Comparison of ENCODE assay signal across 8 cellular contexts in genomic region chr3:182909318-182910040, GRCh38.
DNase-seq lines count a peak whose midpoint lies in the region; ATAC-seq and TF ChIP-seq lines count a peak whose summit lies in the region.

No MANE protein-coding gene starts in this region.

- no peaks in the 10 kb centered on the region for H3K4me1 ChIP-seq in gastroesophageal sphincter

- TF ChIP-seq POLR2A in gastroesophageal sphincter (IDR thresholded peaks at IDR 0.05): no peak

- WGBS in gastroesophageal sphincter (ENCODE audit: low coverage in 1 of 2), 2 donors: 92 to 100% methylated on average over 1 to 3 of the region's 5 CpGs

- TF ChIP-seq CTCF in GM12865 (IDR thresholded peaks at IDR 0.05; ENCODE audit: insufficient read depth, low read depth, low read length, missing control alignments): peak; percentile 35
- peak; percentile 7 to 33 (median 32) for TF ChIP-seq CTCF in gastroesophageal sphincter (IDR thresholded peaks at IDR 0.05)

- TF ChIP-seq EP300 in gastroesophageal sphincter (IDR thresholded peaks at IDR 0.05): no peak

- peaks cover 0 to 56% of the 10 kb centered on the region in 2 donors for H3K36me3 ChIP-seq in gastroesophageal sphincter

- no peaks in the 10 kb centered on the region for H3K27me3 ChIP-seq in gastroesophageal sphincter

- H3K9me3 ChIP-seq in gastroesophageal sphincter: no peaks in the 10 kb centered on the region

- H3K27ac ChIP-seq in gastroesophageal sphincter: no peak overlapping the region

- H3K4me3 ChIP-seq in GM12865 (ENCODE audit: low read depth, low read length) (no peak overlapping the region), gastroesophageal sphincter (no peak overlapping the region)

- DNase-seq in AG08395 (ENCODE audit: low spot score) (peak; percentile 28), GM12865 (ENCODE audit: low read depth) (no peak), RPMI7951 (ENCODE audit: low read depth) (peak; percentile 16), T1000 (lab: John Stamatoyannopoulos, UW) (no peak), NCI-H226 (no peak)
- DNase-seq in stimulated activated CD4-positive, alpha-beta T cell treated with anti-CD3 and anti-CD28 coated beads, Interleukin-4, amount 100 ng/mL, for 1 hour: no peak

- ATAC-seq in gastroesophageal sphincter: no peak
- no peak for ATAC-seq in GM19035 (IDR thresholded peaks at IDR 0.05; ENCODE audit: unreplicated experiment)

Comparison
In these comparisons a context has a peak if more than half of its experiments do, and no peak if none do; other contexts are left out.
1. DNase-seq: peak in AG08395 (single experiment) and RPMI7951 (single experiment); none in GM12865 (single experiment), stimulated activated CD4-positive, alpha-beta T cell treated with anti-CD3 and anti-CD28 coated beads, Interleukin-4, amount 100 ng/mL, for 1 hour (single experiment), T1000 (single experiment) and NCI-H226 (single experiment).